Comparison of ENCODE assay signal across 1 cellular context in genomic region chr20:58753929-58754551, GRCh38.
TF ChIP-seq lines count a peak whose summit lies in the region.

No MANE protein-coding gene starts in this region.

TF ChIP-seq in HepG2, 621 proteins besides CTCF, POLR2A, EP300 and RAD21 (continued from another document):
- TF ChIP-seq ZNF276 (CRISPR knock-in tag; IDR thresholded peaks at IDR 0.05; ENCODE audit: low read depth) (no peak), FOXO4 (CRISPR knock-in tag; conservative IDR thresholded peaks at IDR 0.05) (no peak), KDM5B (CRISPR knock-in tag; IDR thresholded peaks at IDR 0.05; ENCODE audit: borderline replicate concordance) (no peak), ZNF326 (CRISPR knock-in tag; IDR thresholded peaks at IDR 0.05; ENCODE audit: borderline replicate concordance) (no peak), NFYB (CRISPR knock-in tag; IDR thresholded peaks at IDR 0.05) (no peak), ZMYM4 (CRISPR knock-in tag; IDR thresholded peaks at IDR 0.05) (no peak), CHCHD3 (CRISPR knock-in tag; IDR thresholded peaks at IDR 0.05) (no peak), TEAD3 (CRISPR knock-in tag; optimal IDR thresholded peaks at IDR 0.05; ENCODE audit: borderline replicate concordance) (no peak), KDM5A (IDR thresholded peaks at IDR 0.05; ENCODE audit: borderline replicate concordance, low read length) (no peak)
